ENCODE assay signal across 8 cellular contexts in the genomic region with DNA sequence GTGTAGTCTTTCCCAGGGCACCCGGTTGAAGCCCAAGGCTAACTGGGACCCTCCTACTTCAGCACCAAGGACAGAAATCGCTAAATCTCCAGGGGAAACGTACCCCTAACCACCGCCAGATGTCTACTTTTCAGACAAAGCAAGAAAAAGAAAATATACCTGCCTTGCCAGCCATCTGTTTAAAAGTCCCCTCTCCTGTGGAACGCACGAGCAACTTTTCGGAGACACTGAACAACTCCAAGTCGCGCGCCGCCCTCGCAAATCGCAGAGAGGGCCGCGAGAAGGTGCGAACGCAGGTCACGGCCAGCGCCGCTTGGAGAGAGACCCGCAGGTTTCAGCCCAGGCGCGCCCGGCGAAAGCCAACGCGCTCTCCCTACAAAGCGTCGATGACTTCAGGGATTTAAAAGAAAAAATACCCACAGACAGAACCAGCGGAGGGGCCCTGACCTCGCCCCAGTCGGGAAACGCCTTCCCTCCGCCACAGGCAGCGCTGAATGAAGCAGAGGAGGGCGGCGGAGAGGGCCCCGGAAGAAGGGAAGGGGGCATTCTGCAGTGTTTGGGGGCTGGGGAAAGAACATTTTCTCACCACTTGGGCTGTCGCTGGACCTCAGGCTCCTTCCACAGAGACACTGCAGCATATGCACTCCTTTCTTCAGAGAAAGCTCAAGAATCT.
A peak's percentile ranks its signal among the peaks of the same experiment; 100 is the strongest.
DNase-seq lines count a peak whose midpoint lies in the region; ATAC-seq and TF ChIP-seq lines count a peak whose summit lies in the region.

No MANE protein-coding gene starts in this region.

- peak overlapping the region; percentile 68 for H3K4me3 Mint-ChIP-seq in chondrocyte (ENCODE audit: unreplicated experiment)

- no peaks in the 10 kb centered on the region for H3K9me3 ChIP-seq in MG63
- H3K9me3 ChIP-seq in mesodermal cell (ENCODE audit: control insufficient read depth, low read length), result no peaks in the 10 kb centered on the region

- peaks cover 9% of the 10 kb centered on the region for H3K9me3 Mint-ChIP-seq in chondrocyte (ENCODE audit: low read depth)

- H3K36me3 ChIP-seq in MG63 (no peaks in the 10 kb centered on the region), mesodermal cell (ENCODE audit: control insufficient read depth, insufficient read depth, low read length) (no peaks in the 10 kb centered on the region)

- no peak for ATAC-seq in GM21786 (IDR thresholded peaks at IDR 0.05; ENCODE audit: unreplicated experiment)
- ATAC-seq in HG02885 (IDR thresholded peaks at IDR 0.05; ENCODE audit: poor library complexity, unreplicated experiment), result no peak

- H3K4me3 ChIP-seq in MG63, result no peak overlapping the region
- H3K4me3 ChIP-seq in mesodermal cell (ENCODE audit: extremely low read depth, insufficient read depth, low read length, poor library complexity, severe bottlenecking), result peak overlapping the region; percentile 42

- no peaks in the 10 kb centered on the region for H3K4me1 ChIP-seq in mesodermal cell (ENCODE audit: control insufficient read depth, insufficient read depth, low read length, poor library complexity, severe bottlenecking)

- DNase-seq in AG20443 (ENCODE audit: low spot score) (peak; percentile 20), MG63 (peak; percentile 5), chondrocyte (ENCODE audit: low spot score) (peak; percentile 51), NK-92 (lab: John Stamatoyannopoulos, UW; ENCODE audit: unreplicated experiment) (no peak)
- no peak for DNase-seq in activated CD4-positive, alpha-beta T cell treated with anti-CD3 and anti-CD28 coated beads for 4 hours

- no peaks in the 10 kb centered on the region for H3K36me3 Mint-ChIP-seq in chondrocyte (ENCODE audit: low read depth)

- no peak overlapping the region for H3K27ac ChIP-seq in mesodermal cell (ENCODE audit: low read depth, low read length, severe bottlenecking)

- TF ChIP-seq CTCF in chondrocyte (IDR thresholded peaks at IDR 0.05), result no peak

- 1% methylated on average over 17 to 29 of the region's 39 CpGs for WGBS in mesodermal cell (ENCODE audit: insufficient coverage in 2 of 2), 2 experiments

- H3K27ac Mint-ChIP-seq in chondrocyte (ENCODE audit: unreplicated experiment), result no peak overlapping the region

- peaks cover 47% of the 10 kb centered on the region for H3K27me3 ChIP-seq in MG63

- H3K4me1 Mint-ChIP-seq in chondrocyte (ENCODE audit: low read depth), result peaks cover 16% of the 10 kb centered on the region

- peaks cover 48% of the 10 kb centered on the region for H3K27me3 Mint-ChIP-seq in chondrocyte (ENCODE audit: low read depth)

Comparison
In these comparisons a context has a peak if more than half of its experiments do, and no peak if none do; other contexts are left out.
1. DNase-seq: peak in AG20443 (single experiment), MG63 (single experiment) and chondrocyte (single experiment); none in NK-92 (single experiment) and activated CD4-positive, alpha-beta T cell treated with anti-CD3 and anti-CD28 coated beads for 4 hours (0 of 2).